In genomic region chr3:189260556-189261493, GRCh38 we compare ENCODE assay signal across 19 cellular contexts.
DNase-seq lines count a peak whose midpoint lies in the region; ATAC-seq and TF ChIP-seq lines count a peak whose summit lies in the region.
"Had no signal": no experiment of that assay in that cellular context is flagged by ENCODE, and none has a peak within 500 bp of the region (broad histone marks: within the 10 kb centered on the region; RNA-seq: fewer than 3 reads in every experiment).

No MANE protein-coding gene starts in this region.

- peaks cover 29% of the 10 kb centered on the region for H3K4me1 ChIP-seq in psoas muscle
- H3K4me1 ChIP-seq in vagina, result no peaks in the 10 kb centered on the region
- H3K4me1 ChIP-seq: Peyer's patch had no signal

- DNase-seq in AG10803 (ENCODE audit: low read depth) (peak; percentile 62), NCI-H446 (lab: John Stamatoyannopoulos, UW) (peak; percentile 30 to 86), Right ventricle myocardium superior (peak; percentile 76), psoas muscle (peak; percentile 54 to 75), CD1c-positive myeloid dendritic cell (ENCODE audit: extremely low spot score) (no peak), activated T-cell treated with anti-CD3 and anti-CD28 coated beads for 4 hours (no peak), vagina (ENCODE audit: extremely low spot score in 2 of 2) (no peak)
- DNase-seq: activated CD8-positive, alpha-beta T cell treated with anti-CD3 and anti-CD28 coated beads for 36 hours; immature natural killer cell; Kasumi-1; midbrain; NCI-H1417; Peyer's patch; T-cell; WERI-Rb-1 had no signal

- peak overlapping the region; percentile 80 for H3K27ac ChIP-seq in psoas muscle
- no peak overlapping the region for H3K27ac ChIP-seq in vagina
- H3K27ac ChIP-seq: neutrophil, Peyer's patch, WERI-Rb-1 had no signal

- no peak for TF ChIP-seq POLR2A in vagina (IDR thresholded peaks at IDR 0.05)

- H3K36me3 ChIP-seq in psoas muscle (ENCODE audit: insufficient read depth in 1 of 2, low read depth in 1 of 2) (no peaks in the 10 kb centered on the region), vagina (no peaks in the 10 kb centered on the region)
- H3K36me3 ChIP-seq: neutrophil, Peyer's patch, WERI-Rb-1 had no signal

- ATAC-seq in Right ventricle myocardium superior (ENCODE audit: poor library complexity), result peak; percentile 94
- ATAC-seq in psoas muscle, result peak; percentile 45 to 85 (median 77)
- ATAC-seq in HG03521 (IDR thresholded peaks at IDR 0.05; ENCODE audit: unreplicated experiment), result no peak
- ATAC-seq: activated CD8-positive, alpha-beta T cell treated with anti-CD3 and anti-CD28 coated beads for 36 hours; stimulated activated effector memory CD8-positive, alpha-beta T cell treated with anti-CD3 and anti-CD28 coated beads, Interleukin-12 subunit alpha, Interleukin-12 subunit beta, amount 100 ng/mL, for 72 hours; T-cell had no signal

- 39 to 64% (median 41%) methylated on average over 11 of the region's 11 CpGs for WGBS in psoas muscle, 3 donors

- H3K4me3 ChIP-seq in AG10803 (ENCODE audit: low read length) (no peak overlapping the region), psoas muscle (no peak overlapping the region), vagina (no peak overlapping the region)
- H3K4me3 ChIP-seq: Peyer's patch, skin epidermis had no signal

- TF ChIP-seq CTCF in AG10803 (conservative IDR thresholded peaks at IDR 0.05; ENCODE audit: low read length), result no peak
- no peak for TF ChIP-seq CTCF in psoas muscle (IDR thresholded peaks at IDR 0.05)
- no peak for TF ChIP-seq CTCF in vagina (IDR thresholded peaks at IDR 0.05)

- intact Hi-C loops in Right ventricle myocardium superior (cut with DNase I) (no loop called here), psoas muscle (cut with DNase I) (loop anchor here in 1 of 2 donors (5.0 to 10.0 kb wide), 2 partner anchors 304 to 361 kb away; no protein-coding TSS in a partner anchor), vagina (cut with DNase I) (no loop called here)

- H3K27me3 ChIP-seq in psoas muscle (ENCODE audit: insufficient read depth in 3 of 3, low read length in 2 of 3) (no peaks in the 10 kb centered on the region), vagina (no peaks in the 10 kb centered on the region)
- H3K27me3 ChIP-seq: neutrophil, Peyer's patch had no signal

- H3K9me3 ChIP-seq in psoas muscle, result no peaks in the 10 kb centered on the region
- no peaks in the 10 kb centered on the region for H3K9me3 ChIP-seq in vagina
- H3K9me3 ChIP-seq: neutrophil, Peyer's patch had no signal

Comparison
In these comparisons a context has a peak if more than half of its experiments do, and no peak if none do; other contexts are left out.
1. DNase-seq: peak in AG10803 (single experiment), NCI-H446 (2 of 2), Right ventricle myocardium superior (single experiment) and psoas muscle (2 of 2); none in CD1c-positive myeloid dendritic cell (single experiment), activated T-cell treated with anti-CD3 and anti-CD28 coated beads for 4 hours (single experiment) and vagina (0 of 2).